Comparison of ENCODE assay signal across 9 cellular contexts in the genomic region with DNA sequence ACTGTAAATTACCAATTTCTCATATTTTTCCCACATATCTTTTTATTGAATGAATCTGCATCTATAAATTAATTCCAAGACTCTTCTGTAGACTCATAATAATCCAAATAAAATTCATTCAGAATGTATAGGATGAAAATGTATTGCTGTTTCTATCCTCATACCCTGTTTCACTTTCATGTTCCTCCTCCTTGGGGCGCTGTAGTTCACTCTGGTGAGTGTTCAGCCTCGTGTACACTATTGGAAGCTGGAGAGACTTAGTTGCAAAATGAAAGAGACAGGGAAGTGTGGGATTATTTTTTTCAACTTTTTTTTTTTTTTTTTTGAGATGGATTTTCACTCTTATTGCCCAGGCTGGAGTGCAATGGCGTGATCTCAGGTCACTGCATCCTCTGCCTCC.
DNase-seq lines count a peak whose midpoint lies in the region; ATAC-seq, FAIRE-seq and TF ChIP-seq lines count a peak whose summit lies in the region.
"Had no signal": no experiment of that assay in that cellular context is flagged by ENCODE, and none has a peak within 500 bp of the region (broad histone marks: within the 10 kb centered on the region; RNA-seq: fewer than 3 reads in every experiment).

No MANE protein-coding gene starts in this region.

- no peaks in the 10 kb centered on the region for H3K4me1 ChIP-seq in HepG2 (ENCODE audit: insufficient read depth, low read length)
- no peaks in the 10 kb centered on the region for H3K4me1 ChIP-seq in right lobe of liver

- H3K4me2 ChIP-seq in HepG2 (ENCODE audit: low read depth, low read length) = no peak overlapping the region

- no peak overlapping the region for H2AFZ ChIP-seq in HepG2 (ENCODE audit: low read length)

- CTCF ChIA-PET in HepG2 (lab: Yijun Ruan, JAX; ENCODE audit: low intra/inter-chr PET ratio, low total read pairs) = no interaction called here

- DNase-seq in HepG2 (ENCODE audit: low spot score) (peak; percentile 4), right lobe of liver (no peak), LNCaP clone FGC (ENCODE audit: low read depth) (peak; percentile 2), bronchial epithelial cell (ENCODE audit: low read depth) (peak; percentile 19), frontal cortex (ENCODE audit: low spot score in 2 of 2) (no peak), NCI-H2171 treated with DMSO at 0.1 percent for 48 hours (lab: John Stamatoyannopoulos, UW) (no peak), ureter (ENCODE audit: low spot score) (no peak), GM19238 (ENCODE audit: insufficient read length, low spot score) (no peak)
- DNase-seq: NCI-H510A had no signal

- no peaks in the 10 kb centered on the region for H3K79me2 ChIP-seq in HepG2 (ENCODE audit: insufficient read depth, low read length)

- intact Hi-C loops in HepG2 (cut with micrococcal nuclease; ENCODE audit: unreplicated experiment) (loop anchor here (5.0 kb wide), 2 partner anchors 632 to 1123 kb away; no protein-coding TSS in a partner anchor), right lobe of liver (cut with DNase I) (no loop called here)

- H3K36me3 ChIP-seq in HepG2 (replicated peaks in 1 of 2; ENCODE audit: control insufficient read depth in 1 of 2, insufficient read depth in 2 of 2, low read length in 2 of 2) (no peaks in the 10 kb centered on the region), right lobe of liver (no peaks in the 10 kb centered on the region), bronchial epithelial cell (ENCODE audit: control insufficient read depth, insufficient read depth, low read length) (no peaks in the 10 kb centered on the region)

- H3K27me3 ChIP-seq in HepG2 (ENCODE audit: control insufficient read depth in 1 of 2, insufficient read depth in 2 of 2, low read length in 2 of 2) (no peaks in the 10 kb centered on the region), right lobe of liver (no peaks in the 10 kb centered on the region), bronchial epithelial cell (ENCODE audit: control insufficient read depth, insufficient read depth, low read length) (no peaks in the 10 kb centered on the region)

- no peak overlapping the region for H3K9ac ChIP-seq in HepG2 (ENCODE audit: insufficient read depth, low read depth, low read length)

- H3K4me3 ChIP-seq in HepG2 (replicated peaks in 1 of 3; ENCODE audit: insufficient read depth in 1 of 3, low read depth in 2 of 3, low read length in 3 of 3) (no peak overlapping the region), right lobe of liver (no peak overlapping the region), LNCaP clone FGC (ENCODE audit: low read depth, low read length) (no peak overlapping the region), bronchial epithelial cell (ENCODE audit: low read depth, low read length) (no peak overlapping the region)

- H3K9me3 ChIP-seq in HepG2 (ENCODE audit: low read length) (no peaks in the 10 kb centered on the region), right lobe of liver (no peaks in the 10 kb centered on the region)

- TF ChIP-seq POLR2A in HepG2 (IDR thresholded peaks at IDR 0.05; ENCODE audit: insufficient read depth in 1 of 2, low read depth in 2 of 2, low read length in 2 of 2) (no peak), right lobe of liver (IDR thresholded peaks at IDR 0.05) (no peak)

- TF ChIP-seq RAD21 in HepG2 (CRISPR knock-in tag; IDR thresholded peaks at IDR 0.05) = no peak

- BruUV-seq in HepG2 (replicated peaks; lab: Mats Ljungman, UMichigan) = no TSS peak

- H4K20me1 ChIP-seq in HepG2 (ENCODE audit: insufficient read depth, low read length) = no peaks in the 10 kb centered on the region

- WGBS in HepG2 (ENCODE audit: low lambda C conversion rate) = 0% methylated on average over 3 of the region's 3 CpGs
- 38% methylated on average over 3 of the region's 3 CpGs for WGBS in right lobe of liver (ENCODE audit: insufficient coverage, low coverage, low lambda C conversion rate, missing lambda C conversion rate)

- POLR2A ChIA-PET in HepG2 (lab: Yijun Ruan, JAX) = no interaction called here

- no peak for TF ChIP-seq EP300 in HepG2 (IDR thresholded peaks at IDR 0.05; ENCODE audit: low read depth in 2 of 2, low read length in 2 of 2)
- TF ChIP-seq EP300 in HepG2 (CRISPR knock-in tag; IDR thresholded peaks at IDR 0.05; ENCODE audit: borderline replicate concordance) = no peak

- in situ Hi-C loops in HepG2 (cut with HindIII; ENCODE audit: extremely low pct_ligation_motif_present, low pct_unique_long_range_greater_than_20kb) = loop anchor here (5.0 kb wide), 1 partner anchor 423 kb away; no protein-coding TSS in a partner anchor

- FAIRE-seq in HepG2 (lab: Jason Lieb, UNC) = no peak
- FAIRE-seq in bronchial epithelial cell (lab: Jason Lieb, UNC) = no peak
- no peak for FAIRE-seq in frontal cortex (lab: Jason Lieb, UNC)

- ATAC-seq in HepG2 (peak; percentile 74), right lobe of liver (no peak)

- H3K27ac ChIP-seq in HepG2 (ENCODE audit: extremely low read length, insufficient read depth, low read length) (no peak overlapping the region), right lobe of liver (no peak overlapping the region)

- TF ChIP-seq CTCF in HepG2 (CRISPR knock-in tag; IDR thresholded peaks at IDR 0.05) (0 out of 2 replicates have a peak, but pooled peaks have one; percentile 17), right lobe of liver (IDR thresholded peaks at IDR 0.05) (no peak), LNCaP clone FGC (IDR thresholded peaks at IDR 0.05; ENCODE audit: control insufficient read depth, extremely low read depth, insufficient read depth) (no peak; the same call in 1 of the 2 replicates), bronchial epithelial cell (IDR thresholded peaks at IDR 0.05; ENCODE audit: insufficient read depth, low read length, severe bottlenecking) (peak; percentile 31)

TF ChIP-seq in HepG2, 621 proteins besides CTCF, POLR2A, EP300 and RAD21:
- peak; percentile 8; the same call in 1 of the 2 replicates for TF ChIP-seq STAG1 (CRISPR knock-in tag; IDR thresholded peaks at IDR 0.05)
- TF ChIP-seq, protein P1, sequence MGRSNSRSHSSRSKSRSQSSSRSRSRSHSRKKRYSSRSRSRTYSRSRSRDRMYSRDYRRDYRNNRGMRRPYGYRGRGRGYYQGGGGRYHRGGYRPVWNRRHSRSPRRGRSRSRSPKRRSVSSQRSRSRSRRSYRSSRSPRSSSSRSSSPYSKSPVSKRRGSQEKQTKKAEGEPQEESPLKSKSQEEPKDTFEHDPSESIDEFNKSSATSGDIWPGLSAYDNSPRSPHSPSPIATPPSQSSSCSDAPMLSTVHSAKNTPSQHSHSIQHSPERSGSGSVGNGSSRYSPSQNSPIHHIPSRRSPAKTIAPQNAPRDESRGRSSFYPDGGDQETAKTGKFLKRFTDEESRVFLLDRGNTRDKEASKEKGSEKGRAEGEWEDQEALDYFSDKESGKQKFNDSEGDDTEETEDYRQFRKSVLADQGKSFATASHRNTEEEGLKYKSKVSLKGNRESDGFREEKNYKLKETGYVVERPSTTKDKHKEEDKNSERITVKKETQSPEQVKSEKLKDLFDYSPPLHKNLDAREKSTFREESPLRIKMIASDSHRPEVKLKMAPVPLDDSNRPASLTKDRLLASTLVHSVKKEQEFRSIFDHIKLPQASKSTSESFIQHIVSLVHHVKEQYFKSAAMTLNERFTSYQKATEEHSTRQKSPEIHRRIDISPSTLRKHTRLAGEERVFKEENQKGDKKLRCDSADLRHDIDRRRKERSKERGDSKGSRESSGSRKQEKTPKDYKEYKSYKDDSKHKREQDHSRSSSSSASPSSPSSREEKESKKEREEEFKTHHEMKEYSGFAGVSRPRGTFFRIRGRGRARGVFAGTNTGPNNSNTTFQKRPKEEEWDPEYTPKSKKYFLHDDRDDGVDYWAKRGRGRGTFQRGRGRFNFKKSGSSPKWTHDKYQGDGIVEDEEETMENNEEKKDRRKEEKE (IDR thresholded peaks at IDR 0.05) = no peak
- TF ChIP-seq, protein P2, sequence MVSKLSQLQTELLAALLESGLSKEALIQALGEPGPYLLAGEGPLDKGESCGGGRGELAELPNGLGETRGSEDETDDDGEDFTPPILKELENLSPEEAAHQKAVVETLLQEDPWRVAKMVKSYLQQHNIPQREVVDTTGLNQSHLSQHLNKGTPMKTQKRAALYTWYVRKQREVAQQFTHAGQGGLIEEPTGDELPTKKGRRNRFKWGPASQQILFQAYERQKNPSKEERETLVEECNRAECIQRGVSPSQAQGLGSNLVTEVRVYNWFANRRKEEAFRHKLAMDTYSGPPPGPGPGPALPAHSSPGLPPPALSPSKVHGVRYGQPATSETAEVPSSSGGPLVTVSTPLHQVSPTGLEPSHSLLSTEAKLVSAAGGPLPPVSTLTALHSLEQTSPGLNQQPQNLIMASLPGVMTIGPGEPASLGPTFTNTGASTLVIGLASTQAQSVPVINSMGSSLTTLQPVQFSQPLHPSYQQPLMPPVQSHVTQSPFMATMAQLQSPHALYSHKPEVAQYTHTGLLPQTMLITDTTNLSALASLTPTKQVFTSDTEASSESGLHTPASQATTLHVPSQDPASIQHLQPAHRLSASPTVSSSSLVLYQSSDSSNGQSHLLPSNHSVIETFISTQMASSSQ (IDR thresholded peaks at IDR 0.05; ENCODE audit: low read depth) = no peak
- TF ChIP-seq, protein P2 (CRISPR knock-in tag; IDR thresholded peaks at IDR 0.05; ENCODE audit: borderline replicate concordance) = no peak

Comparison
In these comparisons a context has a peak if more than half of its experiments do, and no peak if none do; other contexts are left out.
1. DNase-seq: peak in HepG2 (single experiment), LNCaP clone FGC (single experiment) and bronchial epithelial cell (single experiment); none in right lobe of liver (0 of 3), frontal cortex (0 of 2), NCI-H2171 treated with DMSO at 0.1 percent for 48 hours (single experiment), ureter (single experiment) and GM19238 (single experiment).
2. CTCF ChIP-seq: peak in HepG2 (single experiment) and bronchial epithelial cell (single experiment); none in right lobe of liver (0 of 4) and LNCaP clone FGC (single experiment).